Comparison of ENCODE assay signal across 21 cellular contexts in the genomic region with DNA sequence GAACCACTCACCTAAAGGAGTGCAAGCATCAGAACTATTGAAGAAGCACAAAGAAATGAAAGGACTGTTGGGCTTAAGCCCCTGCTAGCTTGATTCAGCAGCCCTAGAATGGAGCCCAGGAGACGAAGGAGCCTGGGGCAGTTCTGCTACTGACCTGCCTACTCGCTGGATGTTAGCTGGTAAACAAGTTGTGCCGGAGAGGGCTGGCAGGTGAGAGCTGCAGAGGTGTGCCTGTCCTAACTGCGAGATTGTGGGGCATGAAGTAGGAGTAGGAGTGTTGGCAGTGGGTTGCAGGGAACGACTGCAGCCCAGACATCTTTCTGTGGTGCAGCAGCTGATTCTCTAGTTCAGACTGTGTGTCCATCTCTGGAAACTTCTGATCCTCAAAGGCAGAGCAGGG.
DNase-seq lines count a peak whose midpoint lies in the region; ATAC-seq, FAIRE-seq and TF ChIP-seq lines count a peak whose summit lies in the region.
"Had no signal": no experiment of that assay in that cellular context is flagged by ENCODE, and none has a peak within 500 bp of the region (broad histone marks: within the 10 kb centered on the region; RNA-seq: fewer than 3 reads in every experiment).

No MANE protein-coding gene starts in this region.

- peaks cover 9% of the 10 kb centered on the region for H3K4me1 Mint-ChIP-seq in type B pancreatic cell (ENCODE audit: unreplicated experiment)
- H3K4me1 Mint-ChIP-seq: H9 had no signal

- H2AK9ac ChIP-seq in IMR-90 (replicated peaks; ENCODE audit: low read depth, low read length, poor library complexity) = peak overlapping the region; percentile 80

- no peak overlapping the region for H3K27ac ChIP-seq in IMR-90 (ENCODE audit: insufficient read depth, low read length)
- no peak overlapping the region for H3K27ac ChIP-seq in H1 (ENCODE audit: low read depth, low read length)
- H3K27ac ChIP-seq in mesenchymal stem cell (ENCODE audit: low read length, poor library complexity, severe bottlenecking) = no peak overlapping the region

- in situ Hi-C loops in IMR-90 (cut with MboI; ENCODE audit: low sequenced_read_pairs) = no loop called here

- no peak for FAIRE-seq in H1 (lab: Jason Lieb, UNC)
- FAIRE-seq: GM12892, GM18507 had no signal

- peak overlapping the region; percentile 50 for H2BK120ac ChIP-seq in IMR-90 (ENCODE audit: low read depth, low read length)
- no peak overlapping the region for H2BK120ac ChIP-seq in H1 (replicated peaks; ENCODE audit: low read depth, low read length)
- no peak overlapping the region for H2BK120ac ChIP-seq in mesenchymal stem cell (ENCODE audit: low read depth, low read length)

- H4K91ac ChIP-seq in IMR-90 (ENCODE audit: insufficient read depth, low read depth, low read length) = peak overlapping the region; percentile 38
- no peak overlapping the region for H4K91ac ChIP-seq in H1 (replicated peaks; ENCODE audit: insufficient read length, low read length)
- H4K91ac ChIP-seq in mesenchymal stem cell (ENCODE audit: low read length) = no peak overlapping the region

- peak overlapping the region; percentile 66 for H2AFZ ChIP-seq in IMR-90 (replicated peaks; ENCODE audit: low read length, poor library complexity)
- H2AFZ ChIP-seq in H1 (ENCODE audit: low read length) = no peak overlapping the region
- no peak overlapping the region for H2AFZ ChIP-seq in mesenchymal stem cell (ENCODE audit: low read depth, low read length)

- DNase-seq in ELF-1 (ENCODE audit: low read depth, low spot score) (peak; percentile 51), IMR-90 (no peak), H1 (ENCODE audit: low read depth in 1 of 2, low spot score in 2 of 2) (no peak), mesenchymal stem cell (no peak), SIG-M5 treated with dmso at 0.1 percent for 504 hours (lab: John Stamatoyannopoulos, UW; ENCODE audit: unreplicated experiment) (no peak), HCEC 1CT (no peak), type B pancreatic cell (ENCODE audit: extremely low spot score, unreplicated experiment) (no peak)
- DNase-seq: Caco-2; CD4-positive, alpha-beta T cell; DMS 273 treated with DMSO at 0.1 percent for 48 hours; DND-41; H9; KG1; NCI-H1105; NCI-H2171; NCI-H345; NCI-H526; RPMI8226; SIG-M5 had no signal

- H3K79me1 ChIP-seq in IMR-90 (ENCODE audit: low read depth in 1 of 2, low read length in 2 of 2) = no peaks in the 10 kb centered on the region
- H3K79me1 ChIP-seq in H1 (ENCODE audit: low read depth, low read length) = no peaks in the 10 kb centered on the region
- H3K79me1 ChIP-seq in mesenchymal stem cell (replicated peaks; ENCODE audit: low read length, poor library complexity, severe bottlenecking) = no peaks in the 10 kb centered on the region

- no peaks in the 10 kb centered on the region for H3K27me3 ChIP-seq in IMR-90 (ENCODE audit: control insufficient read depth, insufficient read depth, low read length)
- no peaks in the 10 kb centered on the region for H3K27me3 ChIP-seq in H1 (replicated peaks in 1 of 4; ENCODE audit: control insufficient read depth in 3 of 4, extremely low read depth in 1 of 4, insufficient read depth in 3 of 4, low read length in 3 of 4)
- no peaks in the 10 kb centered on the region for H3K27me3 ChIP-seq in mesenchymal stem cell (ENCODE audit: control insufficient read depth in 1 of 2, insufficient read depth in 1 of 2, low read length in 2 of 2)

- no peak overlapping the region for H3K4me3 ChIP-seq in IMR-90 (ENCODE audit: insufficient read depth, low read depth, low read length)
- no peak overlapping the region for H3K4me3 ChIP-seq in H1 (ENCODE audit: extremely low read depth in 1 of 4, insufficient read depth in 2 of 4, low read depth in 3 of 4, low read length in 4 of 4)
- no peak overlapping the region for H3K4me3 ChIP-seq in mesenchymal stem cell (ENCODE audit: insufficient read depth in 1 of 2, low read depth in 1 of 2, low read length in 2 of 2)

- no peaks in the 10 kb centered on the region for H4K20me1 ChIP-seq in IMR-90 (ENCODE audit: insufficient read depth, low read length)
- H4K20me1 ChIP-seq in H1 (replicated peaks in 1 of 2; ENCODE audit: control insufficient read depth in 1 of 2, insufficient read depth in 2 of 2, low read length in 2 of 2) = no peaks in the 10 kb centered on the region

- no peak for TF ChIP-seq RAD21 in IMR-90 (IDR thresholded peaks at IDR 0.05; ENCODE audit: low read length)
- no peak for TF ChIP-seq RAD21 in H1 (IDR thresholded peaks at IDR 0.05 in 1 of 2, conservative IDR thresholded peaks at IDR 0.05 in 1 of 2; ENCODE audit: low read depth in 2 of 2, low read length in 2 of 2)

- no peak overlapping the region for H3K27ac Mint-ChIP-seq in type B pancreatic cell
- H3K27ac Mint-ChIP-seq: CD4-positive, alpha-beta T cell had no signal

- H3K4me1 ChIP-seq in IMR-90 (ENCODE audit: control insufficient read depth, insufficient read depth, low read length) (peaks cover 26% of the 10 kb centered on the region), H1 (replicated peaks in 1 of 4; ENCODE audit: control insufficient read depth in 3 of 4, insufficient read depth in 4 of 4, low read length in 3 of 4) (no peaks in the 10 kb centered on the region), mesenchymal stem cell (ENCODE audit: control insufficient read depth, insufficient read depth, low read depth, low read length) (peaks cover 3% of the 10 kb centered on the region)

- TF ChIP-seq CTCF in IMR-90 (conservative IDR thresholded peaks at IDR 0.05; ENCODE audit: low read depth, low read length) (no peak), H1 (IDR thresholded peaks at IDR 0.05; ENCODE audit: control extremely low read depth in 1 of 3, insufficient read depth in 1 of 3, low read depth in 1 of 3, low read length in 3 of 3) (no peak), type B pancreatic cell (conservative IDR thresholded peaks at IDR 0.05) (no peak)

- no peaks in the 10 kb centered on the region for H3K27me3 Mint-ChIP-seq in type B pancreatic cell
- H3K27me3 Mint-ChIP-seq: CD4-positive, alpha-beta T cell had no signal

- no peak overlapping the region for H3K4me3 Mint-ChIP-seq in type B pancreatic cell
- H3K4me3 Mint-ChIP-seq: CD4-positive, alpha-beta T cell; H9 had no signal

- H3K23ac ChIP-seq in IMR-90 (ENCODE audit: low read depth, low read length) (no peak overlapping the region; the same call in 1 of the 2 replicates), H1 (ENCODE audit: insufficient read length) (no peak overlapping the region), mesenchymal stem cell (ENCODE audit: low read length in 2 of 2) (no peak overlapping the region)

- peak overlapping the region; percentile 66 for H2BK20ac ChIP-seq in IMR-90 (ENCODE audit: low read depth, low read length)
- H2BK20ac ChIP-seq in H1 (ENCODE audit: low read length) = no peak overlapping the region

- H3K9me3 Mint-ChIP-seq in type B pancreatic cell = no peaks in the 10 kb centered on the region
- H3K9me3 Mint-ChIP-seq: CD4-positive, alpha-beta T cell; H9 had no signal

- H2AK5ac ChIP-seq in IMR-90 (ENCODE audit: low read depth, low read length) (peak overlapping the region; percentile 81), H1 (ENCODE audit: low read depth, low read length) (no peak overlapping the region), mesenchymal stem cell (ENCODE audit: low read length, severe bottlenecking) (no peak overlapping the region)

- ATAC-seq in IMR-90 (ENCODE audit: low read depth) = no peak

- H3K9ac ChIP-seq in IMR-90 (ENCODE audit: low read depth, low read length) (no peak overlapping the region), H1 (replicated peaks in 1 of 4; ENCODE audit: extremely low read depth in 1 of 4, low read depth in 3 of 4, low read length in 3 of 4) (no peak overlapping the region), mesenchymal stem cell (ENCODE audit: low read length) (no peak overlapping the region)

- H3K4me2 ChIP-seq in IMR-90 (ENCODE audit: low read depth, low read length) (no peak overlapping the region), H1 (ENCODE audit: insufficient read depth in 1 of 2, low read depth in 2 of 2, low read length in 2 of 2) (no peak overlapping the region), mesenchymal stem cell (ENCODE audit: low read length, poor library complexity, severe bottlenecking) (no peak overlapping the region)

- intact Hi-C loops in IMR-90 (cut with micrococcal nuclease) = no loop called here

- H2BK5ac ChIP-seq in IMR-90 (ENCODE audit: low read depth, low read length, poor library complexity, severe bottlenecking) (peak overlapping the region; percentile 30), H1 (ENCODE audit: low read depth, low read length) (no peak overlapping the region), mesenchymal stem cell (ENCODE audit: low read depth, low read length, poor library complexity, severe bottlenecking) (no peak overlapping the region)

- no peak for TF ChIP-seq POLR2A in IMR-90 (IDR thresholded peaks at IDR 0.05; ENCODE audit: low read depth, low read length)
- TF ChIP-seq POLR2A in H1 (IDR thresholded peaks at IDR 0.05; ENCODE audit: control extremely low read depth in 1 of 2, low read depth in 2 of 2, low read length in 2 of 2) = no peak

- H3K36me3 ChIP-seq in IMR-90 (ENCODE audit: control insufficient read depth, insufficient read depth, low read length) (no peaks in the 10 kb centered on the region), H1 (ENCODE audit: control insufficient read depth in 2 of 4, insufficient read depth in 4 of 4, low read length in 3 of 4) (no peaks in the 10 kb centered on the region), mesenchymal stem cell (ENCODE audit: control insufficient read depth in 1 of 2, insufficient read depth in 2 of 2, low read depth in 1 of 2, low read length in 2 of 2) (no peaks in the 10 kb centered on the region)

- no peaks in the 10 kb centered on the region for H3K23me2 ChIP-seq in H1 (ENCODE audit: low read depth, low read length)

- H3K79me2 ChIP-seq in H1 (ENCODE audit: control insufficient read depth in 1 of 2, insufficient read depth in 2 of 2, low read length in 2 of 2) = no peaks in the 10 kb centered on the region

- H4K8ac ChIP-seq in IMR-90 (ENCODE audit: low read depth in 2 of 2, low read length in 2 of 2) (peak overlapping the region in 1 of 2 experiments; percentile 42; a peak in 1 of 4 replicates), H1 (ENCODE audit: extremely low read depth, insufficient read depth, low read length) (peak overlapping the region; percentile 28; the same call in 1 of the 2 replicates), mesenchymal stem cell (ENCODE audit: low read length) (no peak overlapping the region)

- H3K36me3 Mint-ChIP-seq in type B pancreatic cell = no peaks in the 10 kb centered on the region

- H3K18ac ChIP-seq in IMR-90 (ENCODE audit: low read depth, low read length) (peak overlapping the region; percentile 22; the same call in 1 of the 2 replicates), H1 (ENCODE audit: extremely low read depth, low read length) (no peak overlapping the region), mesenchymal stem cell (ENCODE audit: low read depth in 1 of 2, low read length in 2 of 2) (peak overlapping the region in 1 of 2 experiments; percentile 4)

- no peak overlapping the region for H2BK12ac ChIP-seq in H1 (ENCODE audit: low read depth, low read length)
- no peak overlapping the region for H2BK12ac ChIP-seq in mesenchymal stem cell (ENCODE audit: low read length in 2 of 2)

- H3K56ac ChIP-seq in IMR-90 (ENCODE audit: extremely low read depth, insufficient read depth, low read length) = no peak overlapping the region
- H3K56ac ChIP-seq in H1 (replicated peaks; ENCODE audit: insufficient read length, low read depth, low read length) = no peak overlapping the region

- CTCF ChIA-PET in IMR-90 (lab: Yijun Ruan, JAX) (no interaction called here), H1 (lab: Charles Lee; ENCODE audit: partially characterized antibody) (interaction anchor here (0.7 to 1.6 kb wide), 4 partner anchors 10 to 129 kb away, joined by 3 to 4 read pairs (median 4); no protein-coding TSS in a partner anchor)

- dilution Hi-C loops in IMR-90 (cut with HindIII; ENCODE audit: low sequenced_read_pairs, unreplicated experiment) = no loop called here

- H3K9me3 ChIP-seq in IMR-90 (ENCODE audit: control insufficient read depth, insufficient read depth, low read length) = no peaks in the 10 kb centered on the region
- no peaks in the 10 kb centered on the region for H3K9me3 ChIP-seq in H1 (ENCODE audit: insufficient read depth in 2 of 2, low read depth in 1 of 2, low read length in 1 of 2)
- H3K9me3 ChIP-seq in mesenchymal stem cell (ENCODE audit: control insufficient read depth, low read length) = peaks cover 3% of the 10 kb centered on the region
- H3K9me3 ChIP-seq: Caco-2 had no signal

- H3K9me1 ChIP-seq in IMR-90 (ENCODE audit: insufficient read depth, low read length) = peaks cover 13% of the 10 kb centered on the region

- H2BK15ac ChIP-seq in IMR-90 (ENCODE audit: low read depth, low read length) = peak overlapping the region; percentile 83; the same call in 2 of the 3 replicates
- no peak overlapping the region for H2BK15ac ChIP-seq in H1 (ENCODE audit: low read length)
- H2BK15ac ChIP-seq in mesenchymal stem cell (ENCODE audit: low read depth, poor library complexity, severe bottlenecking) = peak overlapping the region; percentile 28

- TF ChIP-seq EP300 in H1 (IDR thresholded peaks at IDR 0.05; ENCODE audit: borderline replicate concordance in 1 of 2, low read depth in 2 of 2, low read length in 2 of 2) = no peak

- H3K14ac ChIP-seq in IMR-90 (replicated peaks; ENCODE audit: low read depth, low read length) (peak overlapping the region; percentile 28; the same call in 1 of the 2 replicates), H1 (ENCODE audit: insufficient read length) (no peak overlapping the region), mesenchymal stem cell (ENCODE audit: low read length in 2 of 2) (no peak overlapping the region)

- H3K4ac ChIP-seq in IMR-90 (ENCODE audit: low read depth, low read length) (peak overlapping the region; percentile 73), H1 (replicated peaks; ENCODE audit: insufficient read length, low read depth, low read length) (no peak overlapping the region), mesenchymal stem cell (ENCODE audit: low read depth in 1 of 2, low read length in 2 of 2) (no peak overlapping the region)

- POLR2A ChIA-PET in IMR-90 (lab: Charles Lee; ENCODE audit: unreplicated experiment) (no interaction called here), H1 (lab: Charles Lee; ENCODE audit: partially characterized antibody) (interaction anchor here (0.8 to 1.4 kb wide), 2 partner anchors 8 to 10 kb away, joined by 3 to 6 read pairs; no protein-coding TSS in a partner anchor)

- BruUV-seq in IMR-90 (replicated peaks; lab: Mats Ljungman, UMichigan) = no TSS peak

- WGBS in IMR-90 (ENCODE audit: extremely low coverage in 2 of 2, insufficient read length in 1 of 2), 2 experiments = 96% methylated on average over 4 of the region's 5 CpGs; no CpG with 5 or more reads in 1 of the 2 experiments
- 84% methylated on average over 5 of the region's 5 CpGs; no CpG with 5 or more reads in 1 of the 2 experiments for WGBS in H1 (ENCODE audit: extremely low coverage in 1 of 2, insufficient coverage in 1 of 2, insufficient read length in 1 of 2, insufficient replicate concordance in 2 of 2, low coverage in 1 of 2, low lambda C conversion rate in 2 of 2, missing lambda C conversion rate in 1 of 2), 2 experiments
- 95% methylated on average over 5 of the region's 5 CpGs for WGBS in mesenchymal stem cell

- H4K5ac ChIP-seq in IMR-90 (ENCODE audit: low read depth, low read length) (0 out of 2 replicates have a peak overlapping the region, but pooled peaks have one; percentile 15), H1 (ENCODE audit: insufficient read length, low read depth, low read length) (no peak overlapping the region)
